Comparison of ENCODE assay signal across 9 cellular contexts in genomic region chr17:45170976-45171337, GRCh38. TPM values are rescaled to one million over a fixed set of nuclear protein-coding genes. Genes with fewer than 3 reads are reported as not detected.
DNase-seq lines count a peak whose midpoint lies in the region; ATAC-seq and FAIRE-seq lines count a peak whose summit lies in the region.
"Had no signal": no experiment of that assay in that cellular context is flagged by ENCODE, and none has a peak within 500 bp of the region (broad histone marks: within the 10 kb centered on the region; RNA-seq: fewer than 3 reads in every experiment).

No MANE protein-coding gene starts in this region.

- no peaks in the 10 kb centered on the region for H3K36me3 Mint-ChIP-seq in activated CD4-positive, alpha-beta T cell treated with anti-CD3 and anti-CD28 coated beads, Interleukin-2, amount 10 ng/mL, durations not matched to agents 24 days and 14 days (ENCODE audit: low read depth)
- H3K36me3 Mint-ChIP-seq in stimulated activated effector memory CD8-positive, alpha-beta T cell treated with anti-CD3 and anti-CD28 coated beads, Interleukin-12 subunit alpha, Interleukin-12 subunit beta, amount 100 ng/mL, for 72 hours: peaks cover 6% of the 10 kb centered on the region

- no peak for ATAC-seq in stimulated activated effector memory CD8-positive, alpha-beta T cell treated with anti-CD3 and anti-CD28 coated beads, Interleukin-12 subunit alpha, Interleukin-12 subunit beta, amount 100 ng/mL, for 72 hours
- no peak for ATAC-seq in GM18868 (IDR thresholded peaks at IDR 0.05; ENCODE audit: unreplicated experiment)
- no peak for ATAC-seq in GM21737 (IDR thresholded peaks at IDR 0.05; ENCODE audit: unreplicated experiment)

- H3K4me3 Mint-ChIP-seq in activated CD4-positive, alpha-beta T cell treated with anti-CD3 and anti-CD28 coated beads, Interleukin-2, amount 10 ng/mL, durations not matched to agents 24 days and 14 days: no peak overlapping the region
- H3K4me3 Mint-ChIP-seq in stimulated activated effector memory CD8-positive, alpha-beta T cell treated with anti-CD3 and anti-CD28 coated beads, Interleukin-12 subunit alpha, Interleukin-12 subunit beta, amount 100 ng/mL, for 72 hours: peak overlapping the region; percentile 48

- no peaks in the 10 kb centered on the region for H3K27me3 Mint-ChIP-seq in activated CD4-positive, alpha-beta T cell treated with anti-CD3 and anti-CD28 coated beads, Interleukin-2, amount 10 ng/mL, durations not matched to agents 24 days and 14 days

- peak overlapping the region; percentile 6; the same call in 1 of the 2 replicates for H3K4me3 ChIP-seq in iPS-18c (ENCODE audit: insufficient read depth, low read depth, low read length)

- peaks cover 19% of the 10 kb centered on the region for H3K4me1 Mint-ChIP-seq in activated CD4-positive, alpha-beta T cell treated with anti-CD3 and anti-CD28 coated beads, Interleukin-2, amount 10 ng/mL, durations not matched to agents 24 days and 14 days
- H3K4me1 Mint-ChIP-seq in stimulated activated effector memory CD8-positive, alpha-beta T cell treated with anti-CD3 and anti-CD28 coated beads, Interleukin-12 subunit alpha, Interleukin-12 subunit beta, amount 100 ng/mL, for 72 hours: peaks cover 23% of the 10 kb centered on the region

- peak overlapping the region; percentile 72 for H3K27ac Mint-ChIP-seq in activated CD4-positive, alpha-beta T cell treated with anti-CD3 and anti-CD28 coated beads, Interleukin-2, amount 10 ng/mL, durations not matched to agents 24 days and 14 days
- H3K27ac Mint-ChIP-seq in stimulated activated effector memory CD8-positive, alpha-beta T cell treated with anti-CD3 and anti-CD28 coated beads, Interleukin-12 subunit alpha, Interleukin-12 subunit beta, amount 100 ng/mL, for 72 hours: peak overlapping the region; percentile 96

- DNase-seq in activated CD4-positive, alpha-beta T cell treated with anti-CD3 and anti-CD28 coated beads, Interleukin-2, amount 10 ng/mL, durations not matched to agents 24 days and 14 days: no peak
- DNase-seq in activated CD4-positive, alpha-beta T cell treated with anti-CD3 and anti-CD28 coated beads for 48 hours: no peak
- DNase-seq in anterior cingulate cortex (lab: John Stamatoyannopoulos, UW) (peak in 33 of 58 donors; percentile 14 to 68 (median 34)), GM19239 (ENCODE audit: insufficient read length, low spot score) (no peak)
- no peak for DNase-seq in stimulated activated effector memory CD8-positive, alpha-beta T cell treated with anti-CD3 and anti-CD28 coated beads, Interleukin-12 subunit alpha, Interleukin-12 subunit beta, amount 100 ng/mL, for 72 hours (ENCODE audit: low spot score in 2 of 2)

- intact Hi-C loops in activated CD4-positive, alpha-beta T cell treated with anti-CD3 and anti-CD28 coated beads, Interleukin-2, amount 10 ng/mL, durations not matched to agents 24 days and 14 days (cut with micrococcal nuclease): no loop called here

- FAIRE-seq in GM19239 (lab: Jason Lieb, UNC): no peak
- FAIRE-seq: G401.6 had no signal

- H3K9me3 ChIP-seq in iPS-18c (ENCODE audit: control insufficient read depth, insufficient read depth, low read length): no peaks in the 10 kb centered on the region

- H3K9me3 Mint-ChIP-seq in activated CD4-positive, alpha-beta T cell treated with anti-CD3 and anti-CD28 coated beads, Interleukin-2, amount 10 ng/mL, durations not matched to agents 24 days and 14 days: no peaks in the 10 kb centered on the region
- H3K9me3 Mint-ChIP-seq in stimulated activated effector memory CD8-positive, alpha-beta T cell treated with anti-CD3 and anti-CD28 coated beads, Interleukin-12 subunit alpha, Interleukin-12 subunit beta, amount 100 ng/mL, for 72 hours: no peaks in the 10 kb centered on the region

RNA-seq across cellular contexts. Expression of gene HEXIM2, which starts 9.3 kb away (rescaled TPM):
- 6.7 and 7.0 TPM in 2 replicates for total RNA-seq in activated CD4-positive, alpha-beta T cell treated with anti-CD3 and anti-CD28 coated beads, Interleukin-2, amount 10 ng/mL, durations not matched to agents 24 days and 14 days

RNA-seq across cellular contexts. Expression of gene HEXIM1, which starts 22.7 kb away (rescaled TPM):
- total RNA-seq in activated CD4-positive, alpha-beta T cell treated with anti-CD3 and anti-CD28 coated beads, Interleukin-2, amount 10 ng/mL, durations not matched to agents 24 days and 14 days: 47.3 and 48.0 TPM in 2 replicates

RNA-seq across cellular contexts. Expression of gene ACBD4, which starts 35.5 kb away (rescaled TPM):
- total RNA-seq in activated CD4-positive, alpha-beta T cell treated with anti-CD3 and anti-CD28 coated beads, Interleukin-2, amount 10 ng/mL, durations not matched to agents 24 days and 14 days: 13.5 and 14.7 TPM in 2 replicates

RNA-seq across cellular contexts. Expression of gene PLCD3, which starts 38.6 kb away (rescaled TPM):
- total RNA-seq in activated CD4-positive, alpha-beta T cell treated with anti-CD3 and anti-CD28 coated beads, Interleukin-2, amount 10 ng/mL, durations not matched to agents 24 days and 14 days: 4.9 and 5.8 TPM in 2 replicates

RNA-seq across cellular contexts. Expression of gene FMNL1, which starts 50.7 kb away (rescaled TPM):
- total RNA-seq in activated CD4-positive, alpha-beta T cell treated with anti-CD3 and anti-CD28 coated beads, Interleukin-2, amount 10 ng/mL, durations not matched to agents 24 days and 14 days: 325 and 329 TPM in 2 replicates

Comparison
In these comparisons a context has a peak if more than half of its experiments do, and no peak if none do; other contexts are left out.
1. DNase-seq: peak in anterior cingulate cortex (33 of 58); none in activated CD4-positive, alpha-beta T cell treated with anti-CD3 and anti-CD28 coated beads, Interleukin-2, amount 10 ng/mL, durations not matched to agents 24 days and 14 days (single experiment), activated CD4-positive, alpha-beta T cell treated with anti-CD3 and anti-CD28 coated beads for 48 hours (single experiment), stimulated activated effector memory CD8-positive, alpha-beta T cell treated with anti-CD3 and anti-CD28 coated beads, Interleukin-12 subunit alpha, Interleukin-12 subunit beta, amount 100 ng/mL, for 72 hours (0 of 2) and GM19239 (single experiment).